In genomic region chr19:55353803-55354697, GRCh38 we compare ENCODE assay signal across 8 cellular contexts. TPM values are rescaled to one million over a fixed set of nuclear protein-coding genes. Genes with fewer than 3 reads are reported as not detected.
DNase-seq lines count a peak whose midpoint lies in the region; ATAC-seq and TF ChIP-seq lines count a peak whose summit lies in the region.

No MANE protein-coding gene starts in this region.

- no peaks in the 10 kb centered on the region for H3K9me3 ChIP-seq in left lung

- peaks cover 70% of the 10 kb centered on the region for H3K27me3 Mint-ChIP-seq in dendritic cell treated with granulocyte-macrophage colony-stimulating factor and Interleukin-4, amounts not matched to agents 40 ng/mL and 50 ng/mL, for 4 days

- peaks cover 7 to 16% of the 10 kb centered on the region in 2 donors for H3K4me1 ChIP-seq in left lung

- no peak overlapping the region for H3K27ac Mint-ChIP-seq in dendritic cell treated with granulocyte-macrophage colony-stimulating factor and Interleukin-4, amounts not matched to agents 40 ng/mL and 50 ng/mL, for 4 days

- no peaks in the 10 kb centered on the region for H3K9me3 Mint-ChIP-seq in dendritic cell treated with granulocyte-macrophage colony-stimulating factor and Interleukin-4, amounts not matched to agents 40 ng/mL and 50 ng/mL, for 4 days

- no peak for TF ChIP-seq CTCF in left lung (IDR thresholded peaks at IDR 0.05)

- H3K4me3 ChIP-seq in left lung, result peak overlapping the region; percentile 30 to 40

- no peaks in the 10 kb centered on the region for H3K36me3 Mint-ChIP-seq in dendritic cell treated with granulocyte-macrophage colony-stimulating factor and Interleukin-4, amounts not matched to agents 40 ng/mL and 50 ng/mL, for 4 days (ENCODE audit: low read depth)

- peak overlapping the region; percentile 75 for H3K4me3 Mint-ChIP-seq in dendritic cell treated with granulocyte-macrophage colony-stimulating factor and Interleukin-4, amounts not matched to agents 40 ng/mL and 50 ng/mL, for 4 days

- H3K27ac ChIP-seq in left lung, result no peak overlapping the region

- intact Hi-C loops in dendritic cell treated with granulocyte-macrophage colony-stimulating factor and Interleukin-4, amounts not matched to agents 40 ng/mL and 50 ng/mL, for 4 days (cut with micrococcal nuclease), result no loop called here
- intact Hi-C loops in left lung (cut with DNase I), result no loop called here

- H3K27me3 ChIP-seq in left lung, result peaks cover 27 to 89% of the 10 kb centered on the region in 2 donors

- peaks cover 29% of the 10 kb centered on the region for H3K4me1 Mint-ChIP-seq in dendritic cell treated with granulocyte-macrophage colony-stimulating factor and Interleukin-4, amounts not matched to agents 40 ng/mL and 50 ng/mL, for 4 days (ENCODE audit: low read depth)

- peak; percentile 91 for DNase-seq in GM03348 (ENCODE audit: low spot score)
- peak; percentile 44 for DNase-seq in NCI-H1105 (lab: John Stamatoyannopoulos, UW)
- peak; percentile 49 to 67 for DNase-seq in activated CD4-positive, alpha-beta T cell treated with anti-CD3 and anti-CD28 coated beads for 4 hours
- DNase-seq in left lung, result peak; percentile 74 to 91
- peak; percentile 35 to 46 (median 35) for DNase-seq in stimulated activated CD4-positive, alpha-beta T cell treated with anti-CD3 and anti-CD28 coated beads, TNF-alpha, amount 100 ng/mL, for 4 hours (ENCODE audit: low read depth in 3 of 3)

- no peaks in the 10 kb centered on the region for H3K36me3 ChIP-seq in left lung

- peak; percentile 96 for ATAC-seq in left lung
- no peak for ATAC-seq in GM19035 (IDR thresholded peaks at IDR 0.05; ENCODE audit: unreplicated experiment)
- no peak for ATAC-seq in HG02610 (IDR thresholded peaks at IDR 0.05; ENCODE audit: unreplicated experiment)

RNA-seq across cellular contexts. Expression of gene COX6B2, which starts 0.5 kb away (rescaled TPM):
- total RNA-seq in left lung, result under 1 TPM in 1 of 2 donors, not detected in 1; 0.24 TPM

RNA-seq across cellular contexts. Expression of gene GARIN5B, which starts 9.0 kb away (rescaled TPM):
- total RNA-seq in left lung, result not detected

RNA-seq across cellular contexts. Expression of gene KMT5C, which starts 14.4 kb away (rescaled TPM):
- 10 to 100 TPM; 12.9 to 15.5 TPM for total RNA-seq in left lung

RNA-seq across cellular contexts. Expression of gene IL11, which starts 16.2 kb away (rescaled TPM):
- total RNA-seq in left lung, result under 1 TPM; 0.10 to 0.44 TPM

RNA-seq across cellular contexts. Expression of gene TMEM190, which starts 22.6 kb away (rescaled TPM):
- total RNA-seq in left lung, result 1 to 10 TPM in 1 of 2 donors, not detected in 1; 9.3 TPM

Comparison
In these comparisons a context has a peak if more than half of its experiments do, and no peak if none do; other contexts are left out.
1. DNase-seq: peak in every context shown above with its lines; median percentile 91 in GM03348; 82 in left lung; 58 in activated CD4-positive, alpha-beta T cell treated with anti-CD3 and anti-CD28 coated beads for 4 hours; 44 in NCI-H1105; 35 in stimulated activated CD4-positive, alpha-beta T cell treated with anti-CD3 and anti-CD28 coated beads, TNF-alpha, amount 100 ng/mL, for 4 hours.